In genomic region chr10:58512470-58513188, GRCh38 we compare ENCODE assay signal across 8 cellular contexts. TPM values are rescaled to one million over a fixed set of nuclear protein-coding genes. Genes with fewer than 3 reads are reported as not detected.
DNase-seq lines count a peak whose midpoint lies in the region; ATAC-seq and TF ChIP-seq lines count a peak whose summit lies in the region.

TSS of gene BICC1 (plus strand) at chr10:58512872. CDS start at chr10:58513144, 272 bp downstream.

- H3K36me3 ChIP-seq in BJ (ENCODE audit: control insufficient read depth, insufficient read depth, low read length): no peaks in the 10 kb centered on the region
- no peaks in the 10 kb centered on the region for H3K36me3 ChIP-seq in SJCRH30
- H3K36me3 ChIP-seq in liver (ENCODE audit: control insufficient read depth in 4 of 4, insufficient read depth in 3 of 4, low read depth in 1 of 4, low read length in 3 of 4): no peaks in the 10 kb centered on the region

- H3K27me3 ChIP-seq in BJ (ENCODE audit: control insufficient read depth, insufficient read depth, low read length) (no peaks in the 10 kb centered on the region), SJCRH30 (0 out of 2 replicates have a peak, but pooled peaks cover 2% of the 10 kb centered on the region), liver (ENCODE audit: control insufficient read depth in 4 of 4, insufficient read depth in 4 of 4, low read length in 3 of 4) (peaks cover 0 to 16% (median under 1%) of the 10 kb centered on the region in 4 donors)

- H3K27ac ChIP-seq in SJCRH30 (peak within 1 kb of the TSS; percentile 70), liver (ENCODE audit: low read depth in 1 of 2, low read length in 2 of 2) (peak within 1 kb of the TSS; percentile 50 to 70)

- peak within 1 kb of the TSS; percentile 57 to 66 for H3K4me3 Mint-ChIP-seq in effector memory CD8-positive, alpha-beta T cell
- peak within 1 kb of the TSS; percentile 79 for H3K4me3 Mint-ChIP-seq in stimulated activated naive CD8-positive, alpha-beta T cell treated with anti-CD3 and anti-CD28 coated beads, Interleukin-15, Interleukin-2, amounts not matched to agents 100 ng/mL and 50 ng/mL, for 24 hours

- peaks cover 9% of the 10 kb centered on the region; the same call in 1 of the 2 replicates for H3K4me1 ChIP-seq in SJCRH30
- peaks cover 9 to 22% (median 17%) of the 10 kb centered on the region in 4 donors for H3K4me1 ChIP-seq in liver (ENCODE audit: control insufficient read depth in 4 of 4, insufficient read depth in 4 of 4, low read length in 3 of 4)

- CTCF ChIA-PET in BJ (lab: Yijun Ruan, JAX): interaction anchor here (1.2 to 1.5 kb wide), 6 partner anchors 9 to 439 kb away, joined by 3 to 5 read pairs (median 3); no protein-coding TSS in a partner anchor

- DNase-seq in BJ (ENCODE audit: low read depth): no peak
- peak; percentile 4 for DNase-seq in H4 (ENCODE audit: low spot score)
- peak; percentile 43 to 57 for DNase-seq in SJCRH30
- no peak for DNase-seq in effector memory CD8-positive, alpha-beta T cell

- H3K9me3 ChIP-seq in SJCRH30 (replicated peaks) (no peaks in the 10 kb centered on the region), liver (ENCODE audit: control insufficient read depth in 4 of 4, low read length in 3 of 4) (no peaks in the 10 kb centered on the region)

- ATAC-seq in effector memory CD8-positive, alpha-beta T cell (replicated peaks): peak; percentile 14
- ATAC-seq in GM19023 (IDR thresholded peaks at IDR 0.05; ENCODE audit: unreplicated experiment): no peak
- no peak for ATAC-seq in HG03175 (IDR thresholded peaks at IDR 0.05; ENCODE audit: unreplicated experiment)

- H3K36me3 Mint-ChIP-seq in effector memory CD8-positive, alpha-beta T cell (ENCODE audit: insufficient read depth): no peaks in the 10 kb centered on the region
- H3K36me3 Mint-ChIP-seq in stimulated activated naive CD8-positive, alpha-beta T cell treated with anti-CD3 and anti-CD28 coated beads, Interleukin-15, Interleukin-2, amounts not matched to agents 100 ng/mL and 50 ng/mL, for 24 hours (ENCODE audit: low read depth): no peaks in the 10 kb centered on the region

- H3K27ac Mint-ChIP-seq in effector memory CD8-positive, alpha-beta T cell: no peak within 1 kb of the TSS
- no peak within 1 kb of the TSS for H3K27ac Mint-ChIP-seq in stimulated activated naive CD8-positive, alpha-beta T cell treated with anti-CD3 and anti-CD28 coated beads, Interleukin-15, Interleukin-2, amounts not matched to agents 100 ng/mL and 50 ng/mL, for 24 hours

- H3K27me3 Mint-ChIP-seq in effector memory CD8-positive, alpha-beta T cell: peaks cover 21 to 30% of the 10 kb centered on the region in 2 donors
- peaks cover 37% of the 10 kb centered on the region for H3K27me3 Mint-ChIP-seq in stimulated activated naive CD8-positive, alpha-beta T cell treated with anti-CD3 and anti-CD28 coated beads, Interleukin-15, Interleukin-2, amounts not matched to agents 100 ng/mL and 50 ng/mL, for 24 hours

- H3K4me3 ChIP-seq in BJ (ENCODE audit: low read depth, low read length) (peak within 1 kb of the TSS; percentile 95), SJCRH30 (peak within 1 kb of the TSS; percentile 91), liver (ENCODE audit: low read depth in 1 of 3, low read length in 3 of 3) (peak within 1 kb of the TSS; percentile 56 to 78 (median 66))

- TF ChIP-seq CTCF in BJ (IDR thresholded peaks at IDR 0.05; ENCODE audit: insufficient read depth, low read depth, low read length): no peak
- TF ChIP-seq CTCF in liver (IDR thresholded peaks at IDR 0.05; ENCODE audit: low read depth, low read length, missing input control): no peak

- no peaks in the 10 kb centered on the region for H3K9me3 Mint-ChIP-seq in effector memory CD8-positive, alpha-beta T cell
- no peaks in the 10 kb centered on the region for H3K9me3 Mint-ChIP-seq in stimulated activated naive CD8-positive, alpha-beta T cell treated with anti-CD3 and anti-CD28 coated beads, Interleukin-15, Interleukin-2, amounts not matched to agents 100 ng/mL and 50 ng/mL, for 24 hours

- TF ChIP-seq RAD21 in liver (IDR thresholded peaks at IDR 0.05): no peak

- H3K9ac ChIP-seq in liver (ENCODE audit: low read depth in 1 of 2, low read length in 2 of 2): peak within 1 kb of the TSS in 1 of 2 donors; percentile 38

- peaks cover 5% of the 10 kb centered on the region in 2 donors for H3K4me1 Mint-ChIP-seq in effector memory CD8-positive, alpha-beta T cell (ENCODE audit: low read depth in 2 of 2)
- H3K4me1 Mint-ChIP-seq in stimulated activated naive CD8-positive, alpha-beta T cell treated with anti-CD3 and anti-CD28 coated beads, Interleukin-15, Interleukin-2, amounts not matched to agents 100 ng/mL and 50 ng/mL, for 24 hours (ENCODE audit: low read depth): peaks cover 12% of the 10 kb centered on the region

- 1% methylated on average over 83 of the region's 83 CpGs for WGBS in liver

- POLR2A ChIA-PET in BJ (lab: Charles Lee): no interaction called here

TF ChIP-seq in liver, 16 proteins besides CTCF, POLR2A, EP300 and RAD21:
- no peak for TF ChIP-seq RXRA (IDR thresholded peaks at IDR 0.05)
- TF ChIP-seq ATF3 (IDR thresholded peaks at IDR 0.05): no peak
- no peak for TF ChIP-seq REST (IDR thresholded peaks at IDR 0.05)
- TF ChIP-seq EGR1 (IDR thresholded peaks at IDR 0.05; ENCODE audit: low read depth in 2 of 2): no peak
- no peak for TF ChIP-seq FOXA1 (IDR thresholded peaks at IDR 0.05)
- TF ChIP-seq HNF4G (IDR thresholded peaks at IDR 0.05): no peak
- TF ChIP-seq NR2F2 (IDR thresholded peaks at IDR 0.05): no peak
- no peak for TF ChIP-seq YY1 (IDR thresholded peaks at IDR 0.05)
- TF ChIP-seq GABPA (IDR thresholded peaks at IDR 0.05 in 1 of 2, conservative IDR thresholded peaks at IDR 0.05 in 1 of 2): no peak
- TF ChIP-seq JUND (IDR thresholded peaks at IDR 0.05): no peak
- TF ChIP-seq FOXA2 (IDR thresholded peaks at IDR 0.05): no peak
- no peak for TF ChIP-seq MAX (IDR thresholded peaks at IDR 0.05)
- no peak for TF ChIP-seq ZBTB33 (IDR thresholded peaks at IDR 0.05)
- no peak for TF ChIP-seq SP1 (IDR thresholded peaks at IDR 0.05)
- no peak for TF ChIP-seq HNF4A (conservative IDR thresholded peaks at IDR 0.05)
- no peak for TF ChIP-seq TAF1 (conservative IDR thresholded peaks at IDR 0.05)
TF ChIP-seq in liver: peak in this region for 0.

RNA-seq across cellular contexts. Expression of gene BICC1, which starts in this region (rescaled TPM):
- polyA plus RNA-seq in BJ (2011; rRNA removed) (27.0 and 32.1 TPM in 2 replicates), liver (1 to 10 TPM in 1 of 2 donors, under 1 TPM in 1; 0.82 to 3.7 TPM)
- 123 and 138 TPM in 2 replicates for polyA minus RNA-seq in BJ (2011; rRNA and poly(A)+ RNA removed)
- 8.6 and 11.8 TPM in 2 replicates for total RNA-seq in H4 (2014; rRNA removed; shearing (Covaris generic))
- 13.0 and 15.1 TPM in 2 replicates for total RNA-seq in SJCRH30 (2014; rRNA removed; shearing (Covaris generic))
- total RNA-seq in liver: 1 to 10 TPM; 5.3 to 6.1 TPM

Comparison
In these comparisons a context has a peak if more than half of its experiments do, and no peak if none do; other contexts are left out.
1. DNase-seq: peak in H4 (single experiment) and SJCRH30 (2 of 2); none in BJ (single experiment) and effector memory CD8-positive, alpha-beta T cell (0 of 3).
2. Peak in every context shown above with its lines, with median percentiles within 50 percentile points of each other: H3K4me3 ChIP-seq.